ENCODE assay signal across 9 cellular contexts in genomic region chr4:4502694-4503311, GRCh38. TPM values are rescaled to one million over a fixed set of nuclear protein-coding genes. Genes with fewer than 3 reads are reported as not detected.
DNase-seq lines count a peak whose midpoint lies in the region; ATAC-seq and TF ChIP-seq lines count a peak whose summit lies in the region.
"Had no signal": no experiment of that assay in that cellular context is flagged by ENCODE, and none has a peak within 500 bp of the region (broad histone marks: within the 10 kb centered on the region; RNA-seq: fewer than 3 reads in every experiment).

No MANE protein-coding gene starts in this region.

- peak overlapping the region; percentile 69 to 86 (median 74) for H3K4me3 Mint-ChIP-seq in CD8-positive, alpha-beta memory T cell
- H3K4me3 Mint-ChIP-seq in HFFc6, result no peak overlapping the region

- H3K27ac Mint-ChIP-seq in CD8-positive, alpha-beta memory T cell, result peak overlapping the region; percentile 5 to 91 (median 76)
- no peak overlapping the region for H3K27ac Mint-ChIP-seq in HFFc6

- H3K4me3 ChIP-seq in CD8-positive, alpha-beta memory T cell (ENCODE audit: low read length), result peak overlapping the region; percentile 3
- no peak overlapping the region for H3K4me3 ChIP-seq in thyroid gland (replicated peaks in 1 of 3)
- H3K4me3 ChIP-seq: thoracic aorta had no signal

- no peak for TF ChIP-seq POLR2A in thyroid gland (IDR thresholded peaks at IDR 0.05)

- no peaks in the 10 kb centered on the region for H3K27me3 ChIP-seq in CD8-positive, alpha-beta memory T cell (ENCODE audit: insufficient read depth, low read length, poor library complexity, severe bottlenecking)
- H3K27me3 ChIP-seq in thyroid gland, result no peaks in the 10 kb centered on the region

- no peak overlapping the region for H3K27ac ChIP-seq in CD8-positive, alpha-beta memory T cell (ENCODE audit: low read depth, low read length)
- no peak overlapping the region for H3K27ac ChIP-seq in thyroid gland
- H3K27ac ChIP-seq: thoracic aorta had no signal

- POLR2A ChIA-PET in CD8-positive, alpha-beta memory T cell (lab: Charles Lee), result interaction anchor here (0.7 kb wide), 1 partner anchor 251 kb away, joined by 3 read pairs; no protein-coding TSS in a partner anchor

- no peaks in the 10 kb centered on the region for H3K9me3 ChIP-seq in CD8-positive, alpha-beta memory T cell (ENCODE audit: low read length)
- no peaks in the 10 kb centered on the region for H3K9me3 ChIP-seq in thyroid gland
- H3K9me3 ChIP-seq: thoracic aorta had no signal

- intact Hi-C loops in thyroid gland (cut with DNase I), result no loop called here

- H3K4me1 ChIP-seq in CD8-positive, alpha-beta memory T cell (ENCODE audit: insufficient read depth, low read length), result peaks cover 10% of the 10 kb centered on the region
- H3K4me1 ChIP-seq in thyroid gland, result no peaks in the 10 kb centered on the region

- DNase-seq in CD8-positive, alpha-beta memory T cell, result peak in 1 of 5 donors; percentile 3
- DNase-seq in activated T-cell treated with anti-CD3 and anti-CD28 coated beads for 48 hours (ENCODE audit: low read depth) (peak; percentile 7), midbrain (lab: John Stamatoyannopoulos, UW) (peak; percentile 9), HFFc6 (no peak), thyroid gland (no peak), SIG-M5 (lab: John Stamatoyannopoulos, UW) (no peak)

- WGBS in thyroid gland, 2 donors, result 69 to 79% methylated on average over 10 of the region's 10 CpGs

- H3K27me3 Mint-ChIP-seq in CD8-positive, alpha-beta memory T cell, result peaks cover 0 to 1% of the 10 kb centered on the region in 2 donors
- no peaks in the 10 kb centered on the region; the same call in none of the 2 replicates for H3K27me3 Mint-ChIP-seq in HFFc6 (ENCODE audit: insufficient read depth)

- ATAC-seq in HG02571 (IDR thresholded peaks at IDR 0.05; ENCODE audit: unreplicated experiment), result peak; percentile 56
- ATAC-seq in HG03469 (IDR thresholded peaks at IDR 0.05; ENCODE audit: unreplicated experiment), result no peak

- H3K36me3 Mint-ChIP-seq in CD8-positive, alpha-beta memory T cell, result peaks cover 0 to 7% (median 6%) of the 10 kb centered on the region in 3 donors
- 0 out of 2 replicates have a peak, but pooled peaks cover 3% of the 10 kb centered on the region for H3K36me3 Mint-ChIP-seq in HFFc6 (ENCODE audit: low read depth)

- no peaks in the 10 kb centered on the region for H3K36me3 ChIP-seq in CD8-positive, alpha-beta memory T cell (ENCODE audit: insufficient read depth, low read length)
- no peaks in the 10 kb centered on the region for H3K36me3 ChIP-seq in thyroid gland
- H3K36me3 ChIP-seq: thoracic aorta had no signal

- TF ChIP-seq CTCF in HFFc6 (IDR thresholded peaks at IDR 0.05) (no peak), thyroid gland (IDR thresholded peaks at IDR 0.05) (no peak)

- CTCF ChIA-PET in CD8-positive, alpha-beta memory T cell (lab: Charles Lee), result interaction anchor here (2.2 kb wide), 1 partner anchor 15 kb away, joined by 7 read pairs; no protein-coding TSS in a partner anchor

- no peaks in the 10 kb centered on the region for H3K9me3 Mint-ChIP-seq in CD8-positive, alpha-beta memory T cell
- no peaks in the 10 kb centered on the region for H3K9me3 Mint-ChIP-seq in HFFc6

- peaks cover 13 to 23% (median 21%) of the 10 kb centered on the region in 3 donors for H3K4me1 Mint-ChIP-seq in CD8-positive, alpha-beta memory T cell
- H3K4me1 Mint-ChIP-seq in HFFc6 (ENCODE audit: low read depth), result peaks cover 1% of the 10 kb centered on the region

RNA-seq across cellular contexts. Expression of gene STX18, which starts 39.0 kb away (rescaled TPM):
- 10 to 100 TPM; 25.2 to 27.1 TPM for total RNA-seq in CD8-positive, alpha-beta memory T cell
- 24.7 TPM for polyA plus RNA-seq in CD8-positive, alpha-beta memory T cell
- total RNA-seq in HFFc6 (2021; fragmentation: NEBNext Ultra II Directional; extraction: Animal tissue kit (Norgen Biotek cat#: 25700)), result 10 to 100 TPM; 27.5 to 37.1 (median 29.8) TPM
- 10 to 100 TPM; 23.8 to 42.1 (median 27.2) TPM for total RNA-seq in thyroid gland

Comparison
In these comparisons a context has a peak if more than half of its experiments do, and no peak if none do; other contexts are left out.
1. DNase-seq: peak in activated T-cell treated with anti-CD3 and anti-CD28 coated beads for 48 hours (single experiment) and midbrain (single experiment); none in HFFc6 (single experiment), thyroid gland (0 of 2) and SIG-M5 (single experiment).